ENCODE assay signal across 2 cellular contexts in genomic region chr3:187293514-187293870, GRCh38.
TF ChIP-seq lines count a peak whose summit lies in the region.

No MANE protein-coding gene starts in this region.

TF ChIP-seq in liver, 16 proteins besides CTCF, POLR2A, EP300 and RAD21:
- TF ChIP-seq ATF3 (IDR thresholded peaks at IDR 0.05) (no peak), TAF1 (conservative IDR thresholded peaks at IDR 0.05) (no peak), GABPA (IDR thresholded peaks at IDR 0.05 in 1 of 2, conservative IDR thresholded peaks at IDR 0.05 in 1 of 2) (no peak), EGR1 (IDR thresholded peaks at IDR 0.05; ENCODE audit: low read depth in 2 of 2) (no peak), RXRA (IDR thresholded peaks at IDR 0.05) (no peak), NR2F2 (IDR thresholded peaks at IDR 0.05) (no peak), HNF4G (IDR thresholded peaks at IDR 0.05) (no peak), FOXA1 (IDR thresholded peaks at IDR 0.05) (no peak), HNF4A (conservative IDR thresholded peaks at IDR 0.05) (no peak), YY1 (IDR thresholded peaks at IDR 0.05) (no peak), REST (IDR thresholded peaks at IDR 0.05) (no peak)
- TF ChIP-seq, protein P1, sequence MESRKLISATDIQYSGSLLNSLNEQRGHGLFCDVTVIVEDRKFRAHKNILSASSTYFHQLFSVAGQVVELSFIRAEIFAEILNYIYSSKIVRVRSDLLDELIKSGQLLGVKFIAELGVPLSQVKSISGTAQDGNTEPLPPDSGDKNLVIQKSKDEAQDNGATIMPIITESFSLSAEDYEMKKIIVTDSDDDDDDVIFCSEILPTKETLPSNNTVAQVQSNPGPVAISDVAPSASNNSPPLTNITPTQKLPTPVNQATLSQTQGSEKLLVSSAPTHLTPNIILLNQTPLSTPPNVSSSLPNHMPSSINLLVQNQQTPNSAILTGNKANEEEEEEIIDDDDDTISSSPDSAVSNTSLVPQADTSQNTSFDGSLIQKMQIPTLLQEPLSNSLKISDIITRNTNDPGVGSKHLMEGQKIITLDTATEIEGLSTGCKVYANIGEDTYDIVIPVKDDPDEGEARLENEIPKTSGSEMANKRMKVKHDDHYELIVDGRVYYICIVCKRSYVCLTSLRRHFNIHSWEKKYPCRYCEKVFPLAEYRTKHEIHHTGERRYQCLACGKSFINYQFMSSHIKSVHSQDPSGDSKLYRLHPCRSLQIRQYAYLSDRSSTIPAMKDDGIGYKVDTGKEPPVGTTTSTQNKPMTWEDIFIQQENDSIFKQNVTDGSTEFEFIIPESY (IDR thresholded peaks at IDR 0.05), result no peak

TF ChIP-seq in HepG2, 621 proteins besides CTCF, POLR2A, EP300 and RAD21:
- no peak for TF ChIP-seq REXO4 (CRISPR knock-in tag; IDR thresholded peaks at IDR 0.05; ENCODE audit: borderline replicate concordance)
- no peak for TF ChIP-seq SNAPC2 (CRISPR knock-in tag; IDR thresholded peaks at IDR 0.05)
- TF ChIP-seq GABPA (IDR thresholded peaks at IDR 0.05; ENCODE audit: low read depth, low read length), result no peak
- TF ChIP-seq GABPA (CRISPR knock-in tag; IDR thresholded peaks at IDR 0.05; ENCODE audit: low read depth), result no peak
- no peak for TF ChIP-seq SIN3A (IDR thresholded peaks at IDR 0.05; ENCODE audit: borderline replicate concordance, low read depth, low read length)
- TF ChIP-seq THAP9 (CRISPR knock-in tag; IDR thresholded peaks at IDR 0.05; ENCODE audit: borderline replicate concordance), result no peak
- no peak for TF ChIP-seq ZBTB3 (CRISPR knock-in tag; IDR thresholded peaks at IDR 0.05; ENCODE audit: borderline replicate concordance, low read depth)
- TF ChIP-seq FIP1L1 (IDR thresholded peaks at IDR 0.05; ENCODE audit: borderline replicate concordance, insufficient read depth, low read depth, low read length), result no peak
